In genomic region chr3:155854147-155854940, GRCh38 we compare ENCODE assay signal across 8 cellular contexts.
DNase-seq lines count a peak whose midpoint lies in the region; ATAC-seq and TF ChIP-seq lines count a peak whose summit lies in the region.

TSS of gene SLC33A1 (minus strand) at chr3:155854427. CDS start at chr3:155853997, 430 bp downstream.

- DNase-seq in AG09319 (ENCODE audit: extremely low read depth, low read depth) (peak; percentile 98), NCI-H446 treated with DMSO at 0.1 percent for 48 hours (lab: John Stamatoyannopoulos, UW) (peak; percentile 99), cerebellar cortex (ENCODE audit: low spot score) (peak; percentile 99), iris pigment epithelial cell (ENCODE audit: low read depth) (peak; percentile 99)
- DNase-seq in stimulated activated CD4-positive, alpha-beta T cell treated with anti-CD3 and anti-CD28 coated beads, Interleukin-12 subunit alpha, Interleukin-12 subunit beta, amount 100 ng/mL, for 24 hours (ENCODE audit: low read depth in 2 of 2): peak; percentile 97 to 99

- ATAC-seq in GM19035 (IDR thresholded peaks at IDR 0.05; ENCODE audit: unreplicated experiment) (peak; percentile 92), HG03354 (IDR thresholded peaks at IDR 0.05; ENCODE audit: poor library complexity, severe bottlenecking, unreplicated experiment) (peak; percentile 95)
- peak; percentile 94 to 95 for ATAC-seq in activated CD4-positive, CD25-positive, alpha-beta regulatory T cell treated with anti-CD3 and anti-CD28 coated beads, Interleukin-2, amount 50 U/mL, for 24 hours

- no peak for TF ChIP-seq CTCF in AG09319 (IDR thresholded peaks at IDR 0.05; ENCODE audit: low read depth, low read length)

Comparison
In these comparisons a context has a peak if more than half of its experiments do, and no peak if none do; other contexts are left out.
1. Peak in every context shown above with its lines: DNase-seq and ATAC-seq.